Comparison of ENCODE assay signal across 1 cellular context in genomic region chr14:104753528-104754212, GRCh38.
A peak's percentile ranks its signal among the peaks of the same experiment; 100 is the strongest.
TF ChIP-seq lines count a peak whose summit lies in the region.

No MANE protein-coding gene starts in this region.

TF ChIP-seq in HepG2, 621 proteins besides CTCF, POLR2A, EP300 and RAD21 (continued from another document):
- no peak for TF ChIP-seq ZNF687 (CRISPR knock-in tag; IDR thresholded peaks at IDR 0.05)
- TF ChIP-seq, protein P1, sequence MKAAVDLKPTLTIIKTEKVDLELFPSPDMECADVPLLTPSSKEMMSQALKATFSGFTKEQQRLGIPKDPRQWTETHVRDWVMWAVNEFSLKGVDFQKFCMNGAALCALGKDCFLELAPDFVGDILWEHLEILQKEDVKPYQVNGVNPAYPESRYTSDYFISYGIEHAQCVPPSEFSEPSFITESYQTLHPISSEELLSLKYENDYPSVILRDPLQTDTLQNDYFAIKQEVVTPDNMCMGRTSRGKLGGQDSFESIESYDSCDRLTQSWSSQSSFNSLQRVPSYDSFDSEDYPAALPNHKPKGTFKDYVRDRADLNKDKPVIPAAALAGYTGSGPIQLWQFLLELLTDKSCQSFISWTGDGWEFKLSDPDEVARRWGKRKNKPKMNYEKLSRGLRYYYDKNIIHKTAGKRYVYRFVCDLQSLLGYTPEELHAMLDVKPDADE (CRISPR knock-in tag; IDR thresholded peaks at IDR 0.05): peak; percentile 20; the same call in 1 of the 2 replicates
- TF ChIP-seq RBM22 (optimal IDR thresholded peaks at IDR 0.05; ENCODE audit: low read length): peak; percentile 79
- 0 out of 2 replicates have a peak, but pooled peaks have one; percentile 7 for TF ChIP-seq SALL2 (CRISPR knock-in tag; IDR thresholded peaks at IDR 0.05)
- 0 out of 2 replicates have a peak, but pooled peaks have one; percentile 6 for TF ChIP-seq HOXA9 (CRISPR knock-in tag; IDR thresholded peaks at IDR 0.05; ENCODE audit: borderline replicate concordance)
- TF ChIP-seq KDM2A (CRISPR knock-in tag; IDR thresholded peaks at IDR 0.05; ENCODE audit: borderline replicate concordance, low read depth): 0 out of 2 replicates have a peak, but pooled peaks have one; percentile 1
- TF ChIP-seq EEA1 (CRISPR knock-in tag; IDR thresholded peaks at IDR 0.05; ENCODE audit: borderline replicate concordance): 0 out of 2 replicates have a peak, but pooled peaks have one; percentile 38
- TF ChIP-seq ZFP82 (CRISPR knock-in tag; IDR thresholded peaks at IDR 0.05; ENCODE audit: borderline replicate concordance): 0 out of 2 replicates have a peak, but pooled peaks have one; percentile 13
- 0 out of 2 replicates have a peak, but pooled peaks have one; percentile 42 for TF ChIP-seq ZNF446 (CRISPR knock-in tag; IDR thresholded peaks at IDR 0.05)
- TF ChIP-seq, protein P2, sequence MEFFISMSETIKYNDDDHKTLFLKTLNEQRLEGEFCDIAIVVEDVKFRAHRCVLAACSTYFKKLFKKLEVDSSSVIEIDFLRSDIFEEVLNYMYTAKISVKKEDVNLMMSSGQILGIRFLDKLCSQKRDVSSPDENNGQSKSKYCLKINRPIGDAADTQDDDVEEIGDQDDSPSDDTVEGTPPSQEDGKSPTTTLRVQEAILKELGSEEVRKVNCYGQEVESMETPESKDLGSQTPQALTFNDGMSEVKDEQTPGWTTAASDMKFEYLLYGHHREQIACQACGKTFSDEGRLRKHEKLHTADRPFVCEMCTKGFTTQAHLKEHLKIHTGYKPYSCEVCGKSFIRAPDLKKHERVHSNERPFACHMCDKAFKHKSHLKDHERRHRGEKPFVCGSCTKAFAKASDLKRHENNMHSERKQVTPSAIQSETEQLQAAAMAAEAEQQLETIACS (CRISPR knock-in tag; IDR thresholded peaks at IDR 0.05): no peak
- TF ChIP-seq, protein P3, sequence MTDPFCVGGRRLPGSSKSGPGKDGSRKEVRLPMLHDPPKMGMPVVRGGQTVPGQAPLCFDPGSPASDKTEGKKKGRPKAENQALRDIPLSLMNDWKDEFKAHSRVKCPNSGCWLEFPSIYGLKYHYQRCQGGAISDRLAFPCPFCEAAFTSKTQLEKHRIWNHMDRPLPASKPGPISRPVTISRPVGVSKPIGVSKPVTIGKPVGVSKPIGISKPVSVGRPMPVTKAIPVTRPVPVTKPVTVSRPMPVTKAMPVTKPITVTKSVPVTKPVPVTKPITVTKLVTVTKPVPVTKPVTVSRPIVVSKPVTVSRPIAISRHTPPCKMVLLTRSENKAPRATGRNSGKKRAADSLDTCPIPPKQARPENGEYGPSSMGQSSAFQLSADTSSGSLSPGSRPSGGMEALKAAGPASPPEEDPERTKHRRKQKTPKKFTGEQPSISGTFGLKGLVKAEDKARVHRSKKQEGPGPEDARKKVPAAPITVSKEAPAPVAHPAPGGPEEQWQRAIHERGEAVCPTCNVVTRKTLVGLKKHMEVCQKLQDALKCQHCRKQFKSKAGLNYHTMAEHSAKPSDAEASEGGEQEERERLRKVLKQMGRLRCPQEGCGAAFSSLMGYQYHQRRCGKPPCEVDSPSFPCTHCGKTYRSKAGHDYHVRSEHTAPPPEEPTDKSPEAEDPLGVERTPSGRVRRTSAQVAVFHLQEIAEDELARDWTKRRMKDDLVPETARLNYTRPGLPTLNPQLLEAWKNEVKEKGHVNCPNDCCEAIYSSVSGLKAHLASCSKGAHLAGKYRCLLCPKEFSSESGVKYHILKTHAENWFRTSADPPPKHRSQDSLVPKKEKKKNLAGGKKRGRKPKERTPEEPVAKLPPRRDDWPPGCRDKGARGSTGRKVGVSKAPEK (CRISPR knock-in tag; IDR thresholded peaks at IDR 0.05; ENCODE audit: borderline replicate concordance): no peak
- no peak for TF ChIP-seq TOE1 (CRISPR knock-in tag; IDR thresholded peaks at IDR 0.05)
- TF ChIP-seq SETDB1 (CRISPR knock-in tag; IDR thresholded peaks at IDR 0.05; ENCODE audit: borderline replicate concordance): 0 out of 2 replicates have a peak, but pooled peaks have one; percentile 74
- no peak for TF ChIP-seq IKZF5 (CRISPR knock-in tag; IDR thresholded peaks at IDR 0.05)
- TF ChIP-seq SRY (CRISPR knock-in tag; IDR thresholded peaks at IDR 0.05): peak; percentile 31
- TF ChIP-seq, protein P4, sequence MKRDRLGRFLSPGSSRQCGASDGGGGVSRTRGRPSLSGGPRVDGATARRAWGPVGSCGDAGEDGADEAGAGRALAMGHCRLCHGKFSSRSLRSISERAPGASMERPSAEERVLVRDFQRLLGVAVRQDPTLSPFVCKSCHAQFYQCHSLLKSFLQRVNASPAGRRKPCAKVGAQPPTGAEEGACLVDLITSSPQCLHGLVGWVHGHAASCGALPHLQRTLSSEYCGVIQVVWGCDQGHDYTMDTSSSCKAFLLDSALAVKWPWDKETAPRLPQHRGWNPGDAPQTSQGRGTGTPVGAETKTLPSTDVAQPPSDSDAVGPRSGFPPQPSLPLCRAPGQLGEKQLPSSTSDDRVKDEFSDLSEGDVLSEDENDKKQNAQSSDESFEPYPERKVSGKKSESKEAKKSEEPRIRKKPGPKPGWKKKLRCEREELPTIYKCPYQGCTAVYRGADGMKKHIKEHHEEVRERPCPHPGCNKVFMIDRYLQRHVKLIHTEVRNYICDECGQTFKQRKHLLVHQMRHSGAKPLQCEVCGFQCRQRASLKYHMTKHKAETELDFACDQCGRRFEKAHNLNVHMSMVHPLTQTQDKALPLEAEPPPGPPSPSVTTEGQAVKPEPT (CRISPR knock-in tag; IDR thresholded peaks at IDR 0.05; ENCODE audit: low read depth): 0 out of 2 replicates have a peak, but pooled peaks have one; percentile 4
- TF ChIP-seq JUNB (CRISPR knock-in tag; IDR thresholded peaks at IDR 0.05; ENCODE audit: borderline replicate concordance): 0 out of 2 replicates have a peak, but pooled peaks have one; percentile 7
- TF ChIP-seq TFAP4 (IDR thresholded peaks at IDR 0.05; ENCODE audit: borderline replicate concordance, low read depth): no peak
- 0 out of 2 replicates have a peak, but pooled peaks have one; percentile 96 for TF ChIP-seq FOXO4 (CRISPR knock-in tag; conservative IDR thresholded peaks at IDR 0.05)
- TF ChIP-seq HES4 (CRISPR knock-in tag; IDR thresholded peaks at IDR 0.05; ENCODE audit: borderline replicate concordance): peak; percentile 12; the same call in 1 of the 2 replicates
TF ChIP-seq in HepG2: peak in this region for 35.
